ENCODE assay signal across 17 cellular contexts in the genomic region with DNA sequence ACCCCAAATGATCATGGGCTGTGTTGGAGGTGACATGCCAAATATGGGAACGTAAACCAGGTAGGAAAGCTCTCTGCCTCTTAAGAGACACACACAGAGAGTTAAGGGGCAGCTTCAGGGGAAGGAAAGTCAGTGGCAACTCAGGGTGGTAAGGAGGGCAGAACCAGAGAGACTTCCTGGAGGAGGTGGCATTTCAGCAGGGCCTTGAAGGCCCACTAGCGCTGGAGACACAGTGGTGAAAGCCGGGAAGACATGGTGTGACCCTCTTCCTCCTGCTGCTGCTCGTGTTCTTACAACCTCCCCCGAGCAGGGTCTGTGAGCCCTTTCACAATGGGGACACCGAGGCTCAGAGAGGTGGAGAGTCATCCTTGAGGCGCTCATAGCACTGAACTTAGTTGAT.
DNase-seq lines count a peak whose midpoint lies in the region; ATAC-seq and TF ChIP-seq lines count a peak whose summit lies in the region.
"Had no signal": no experiment of that assay in that cellular context is flagged by ENCODE, and none has a peak within 500 bp of the region (broad histone marks: within the 10 kb centered on the region; RNA-seq: fewer than 3 reads in every experiment).

No MANE protein-coding gene starts in this region.

- H3K4me1 Mint-ChIP-seq in neural progenitor cell (peaks cover 15% of the 10 kb centered on the region), HFFc6 (ENCODE audit: low read depth) (no peaks in the 10 kb centered on the region; the same call in 1 of the 2 replicates)
- H3K4me1 Mint-ChIP-seq: CD14-positive monocyte; CD4-positive, alpha-beta memory T cell had no signal

- TF ChIP-seq POLR2A in heart left ventricle (IDR thresholded peaks at IDR 0.05): no peak

- H3K27ac Mint-ChIP-seq in neural progenitor cell (peak overlapping the region; percentile 63), HFFc6 (no peak overlapping the region)
- H3K27ac Mint-ChIP-seq: CD14-positive monocyte; CD4-positive, alpha-beta memory T cell had no signal

- no peaks in the 10 kb centered on the region for H3K79me2 ChIP-seq in neural progenitor cell (ENCODE audit: low read depth)

- no peak overlapping the region for H2AFZ ChIP-seq in neural progenitor cell (replicated peaks)
- H2AFZ ChIP-seq: GM23248 had no signal

- H3K4me3 ChIP-seq in heart left ventricle: no peak overlapping the region
- no peak overlapping the region for H3K4me3 ChIP-seq in RWPE2 (ENCODE audit: severe bottlenecking)
- no peak overlapping the region for H3K4me3 ChIP-seq in neural progenitor cell
- H3K4me3 ChIP-seq in skeletal muscle tissue (ENCODE audit: low read length in 3 of 3): no peak overlapping the region
- H3K4me3 ChIP-seq: BLaER1, GM23248, HAP-1 had no signal

- H3K9me3 Mint-ChIP-seq in neural progenitor cell (peaks cover 3% of the 10 kb centered on the region), HFFc6 (peaks cover 4% of the 10 kb centered on the region; the same call in 1 of the 2 replicates)

- H3K4me1 ChIP-seq in heart left ventricle (peaks cover 0 to 40% (median 12%) of the 10 kb centered on the region in 12 donors), RWPE2 (ENCODE audit: insufficient read depth, poor library complexity, severe bottlenecking) (peaks cover 13% of the 10 kb centered on the region), neural progenitor cell (no peaks in the 10 kb centered on the region), skeletal muscle tissue (ENCODE audit: control insufficient read depth in 3 of 3, insufficient read depth in 3 of 3, low read length in 3 of 3) (peaks cover 29 to 57% (median 39%) of the 10 kb centered on the region in 3 donors)
- H3K4me1 ChIP-seq: HAP-1 had no signal

- ATAC-seq in heart left ventricle (no peak), left cardiac atrium (no peak), RWPE2 (ENCODE audit: low read depth) (no peak), GM19324 (IDR thresholded peaks at IDR 0.05; ENCODE audit: low FRiP score, unreplicated experiment) (no peak)

- DNase-seq in heart left ventricle (peak in 1 of 5 donors; percentile 9), left cardiac atrium (no peak), RWPE2 (ENCODE audit: low spot score) (peak; percentile 30), neural progenitor cell (ENCODE audit: low spot score) (no peak), HFFc6 (no peak)
- DNase-seq: CD4-positive, alpha-beta memory T cell; DMS153; DMS79 treated with DMSO at 0.1 percent for 48 hours; GF-D8 had no signal

- no peaks in the 10 kb centered on the region for H4K20me1 ChIP-seq in neural progenitor cell (ENCODE audit: low read depth)
- H4K20me1 ChIP-seq: BLaER1 had no signal

- 87 to 92% (median 90%) methylated on average over 7 of the region's 7 CpGs for WGBS in heart left ventricle, 4 donors

- H3K9me3 ChIP-seq in heart left ventricle: no peaks in the 10 kb centered on the region
- H3K9me3 ChIP-seq in RWPE2 (ENCODE audit: severe bottlenecking): no peaks in the 10 kb centered on the region
- no peaks in the 10 kb centered on the region for H3K9me3 ChIP-seq in neural progenitor cell (ENCODE audit: low read depth)
- H3K9me3 ChIP-seq in skeletal muscle tissue (ENCODE audit: control insufficient read depth in 3 of 3, low read length in 3 of 3): no peaks in the 10 kb centered on the region
- H3K9me3 ChIP-seq: BLaER1, HAP-1 had no signal

- intact Hi-C loops in heart left ventricle (cut with DNase I) (no loop called here), left cardiac atrium (cut with DNase I) (no loop called here)

- H3K36me3 ChIP-seq in heart left ventricle: no peaks in the 10 kb centered on the region
- H3K36me3 ChIP-seq in RWPE2 (ENCODE audit: low read depth): no peaks in the 10 kb centered on the region
- no peaks in the 10 kb centered on the region for H3K36me3 ChIP-seq in neural progenitor cell
- no peaks in the 10 kb centered on the region for H3K36me3 ChIP-seq in skeletal muscle tissue (ENCODE audit: control insufficient read depth in 3 of 3, insufficient read depth in 3 of 3, low read length in 3 of 3)
- H3K36me3 ChIP-seq: BLaER1, HAP-1 had no signal

- H3K27me3 ChIP-seq in heart left ventricle (no peaks in the 10 kb centered on the region), RWPE2 (ENCODE audit: insufficient read depth, poor library complexity, severe bottlenecking) (no peaks in the 10 kb centered on the region), neural progenitor cell (no peaks in the 10 kb centered on the region), skeletal muscle tissue (ENCODE audit: control insufficient read depth in 3 of 3, insufficient read depth in 3 of 3, low read length in 3 of 3) (peaks cover 0 to 6% (median 0%) of the 10 kb centered on the region in 3 donors)
- H3K27me3 ChIP-seq: BLaER1 had no signal

- no peak for TF ChIP-seq CTCF in heart left ventricle (IDR thresholded peaks at IDR 0.05)
- no peak for TF ChIP-seq CTCF in RWPE2 (IDR thresholded peaks at IDR 0.05; ENCODE audit: poor library complexity, severe bottlenecking)
- TF ChIP-seq CTCF in neural progenitor cell (IDR thresholded peaks at IDR 0.05): no peak
- no peak for TF ChIP-seq CTCF in HFFc6 (IDR thresholded peaks at IDR 0.05)

- H3K27ac ChIP-seq in heart left ventricle: peak overlapping the region in 7 of 12 donors; percentile 2 to 80 (median 69)
- H3K27ac ChIP-seq in RWPE2 (ENCODE audit: poor library complexity, severe bottlenecking): no peak overlapping the region
- no peak overlapping the region for H3K27ac ChIP-seq in neural progenitor cell
- peak overlapping the region; percentile 54 for H3K27ac ChIP-seq in skeletal muscle tissue (ENCODE audit: low read depth, low read length)
- H3K27ac ChIP-seq: 22Rv1, BLaER1, GM23248, HL-60 had no signal

- H3K4me3 Mint-ChIP-seq in neural progenitor cell (no peak overlapping the region), HFFc6 (no peak overlapping the region)
- H3K4me3 Mint-ChIP-seq: CD14-positive monocyte; CD4-positive, alpha-beta memory T cell had no signal

- H3K27me3 Mint-ChIP-seq in neural progenitor cell (ENCODE audit: insufficient read depth, low read depth): peaks cover 3% of the 10 kb centered on the region
- peaks cover 44% of the 10 kb centered on the region for H3K27me3 Mint-ChIP-seq in HFFc6 (ENCODE audit: insufficient read depth)

- no peaks in the 10 kb centered on the region for H3F3A ChIP-seq in neural progenitor cell (ENCODE audit: low read depth)

- no peak overlapping the region for H3K4me2 ChIP-seq in neural progenitor cell
- H3K4me2 ChIP-seq: BLaER1 had no signal

- H3K9ac ChIP-seq in neural progenitor cell: no peak overlapping the region
- no peak overlapping the region for H3K9ac ChIP-seq in skeletal muscle tissue (ENCODE audit: low read depth in 1 of 3, low read length in 3 of 3)
- H3K9ac ChIP-seq: BLaER1 had no signal

- no peaks in the 10 kb centered on the region for H3K36me3 Mint-ChIP-seq in neural progenitor cell
- H3K36me3 Mint-ChIP-seq in HFFc6 (ENCODE audit: low read depth): no peaks in the 10 kb centered on the region
- H3K36me3 Mint-ChIP-seq: CD14-positive monocyte; CD4-positive, alpha-beta memory T cell had no signal

Comparison
In these comparisons a context has a peak if more than half of its experiments do, and no peak if none do; other contexts are left out.
1. H3K27ac ChIP-seq: peak in heart left ventricle (7 of 12) and skeletal muscle tissue (single experiment); none in RWPE2 (single experiment) and neural progenitor cell (single experiment).